In the genomic region with DNA sequence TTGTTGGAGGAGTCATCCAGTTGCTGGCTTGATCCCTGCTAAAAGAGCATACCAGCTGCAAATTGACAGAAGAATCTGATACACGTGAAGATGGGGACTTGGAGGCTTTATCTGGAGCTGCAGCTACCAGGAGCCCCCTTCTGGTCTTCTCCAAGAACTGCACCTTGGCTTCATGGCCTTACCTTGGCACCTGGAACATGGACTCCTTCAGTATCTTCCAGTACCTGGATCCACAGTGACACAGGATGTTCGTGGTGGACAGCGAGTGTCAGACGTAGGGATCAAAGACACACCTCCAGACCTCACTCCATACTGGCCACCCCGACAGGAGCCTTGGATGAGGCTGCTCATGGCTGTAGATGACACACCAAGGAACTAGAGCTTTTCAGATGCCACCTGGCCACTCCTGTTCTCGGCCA, we compare ENCODE assay signal across 8 cellular contexts. TPM values are rescaled to one million over a fixed set of nuclear protein-coding genes. Genes with fewer than 3 reads are reported as not detected.
A peak's percentile ranks its signal among the peaks of the same experiment; 100 is the strongest.
DNase-seq lines count a peak whose midpoint lies in the region; ATAC-seq and TF ChIP-seq lines count a peak whose summit lies in the region.

No MANE protein-coding gene starts in this region.

- POLR2A ChIA-PET in AG04450 (lab: Yijun Ruan, JAX): interaction anchor here (0.7 kb wide), 1 partner anchor 77 kb away, joined by 3 read pairs; no protein-coding TSS in a partner anchor

- H3K27me3 ChIP-seq in AG04450 (ENCODE audit: control insufficient read depth, insufficient read depth, low read length) (no peaks in the 10 kb centered on the region), GM23248 (replicated peaks; ENCODE audit: insufficient read depth) (no peaks in the 10 kb centered on the region)

- 10 to 13% methylated on average over 6 of the region's 6 CpGs for WGBS in GM23248 (ENCODE audit: low coverage in 1 of 2, low lambda C conversion rate in 2 of 2, missing lambda C conversion rate in 2 of 2), 2 experiments

- H3K4me2 ChIP-seq in GM23248 (ENCODE audit: unreplicated experiment): no peak overlapping the region

- intact Hi-C loops in left colon (cut with DNase I, micrococcal nuclease): loop anchor here in 1 of 2 donors (2.0 kb wide), 1 partner anchor 77 kb away; no protein-coding TSS in a partner anchor

- H3K27ac ChIP-seq in AG04450 (ENCODE audit: low read depth, low read length): no peak overlapping the region
- no peak overlapping the region for H3K27ac ChIP-seq in GM23248

- no peaks in the 10 kb centered on the region for H4K20me1 ChIP-seq in GM23248 (ENCODE audit: insufficient read depth)

- in situ Hi-C loops in GM23248 (cut with MboI): loop anchor here (10.0 kb wide), 1 partner anchor 81 kb away; no protein-coding TSS in a partner anchor

- peak; percentile 95 for ATAC-seq in left colon
- ATAC-seq in HG02852 (IDR thresholded peaks at IDR 0.05; ENCODE audit: unreplicated experiment): no peak

- H3K9me3 ChIP-seq in AG04450 (ENCODE audit: control insufficient read depth, insufficient read depth, low read length) (peaks cover 7% of the 10 kb centered on the region; the same call in 1 of the 2 replicates), GM23248 (ENCODE audit: low read depth) (peaks cover 3% of the 10 kb centered on the region)

- no peaks in the 10 kb centered on the region for H3K36me3 ChIP-seq in GM23248 (ENCODE audit: low read depth)

- no peak overlapping the region for H3K9ac ChIP-seq in GM23248

- H3K4me1 ChIP-seq in GM23248 (ENCODE audit: insufficient read depth): no peaks in the 10 kb centered on the region

- no peaks in the 10 kb centered on the region for H3K79me2 ChIP-seq in GM23248 (ENCODE audit: insufficient read depth)

- CTCF ChIA-PET in AG04450 (lab: Charles Lee): interaction anchor here (0.6 to 7.6 kb wide), 34 partner anchors 9 to 738 kb away, joined by 3 to 158 read pairs (median 4); a partner anchor contains a TSS

- H3K4me3 ChIP-seq in AG04450 (ENCODE audit: low read depth, low read length) (no peak overlapping the region), GM23248 (no peak overlapping the region), WI38 (ENCODE audit: low read depth, low read length) (no peak overlapping the region), cardiac fibroblast (replicated peaks in 1 of 2; ENCODE audit: low read depth in 2 of 2, low read length in 2 of 2) (no peak overlapping the region)

- peaks cover 10% of the 10 kb centered on the region for H3F3A ChIP-seq in GM23248 (ENCODE audit: insufficient read depth)

- peak; percentile 48 for DNase-seq in AG04450 (ENCODE audit: low read depth, low spot score)
- peak; percentile 89 for DNase-seq in GM23248
- DNase-seq in NCI-H2227 treated with DMSO at 0.1 percent for 48 hours (lab: John Stamatoyannopoulos, UW): peak; percentile 18
- peak; percentile 85 to 86 for DNase-seq in cardiac fibroblast (ENCODE audit: low read depth in 2 of 2)
- peak; percentile 52 to 61 for DNase-seq in left colon
- peak; percentile 22 to 45 (median 43) for DNase-seq in stimulated activated CD4-positive, alpha-beta T cell treated with anti-CD3 and anti-CD28 coated beads, TNF-alpha, amount 100 ng/mL, for 24 hours (ENCODE audit: low read depth in 3 of 3)

- peak; percentile 98 for TF ChIP-seq CTCF in AG04450 (IDR thresholded peaks at IDR 0.05; ENCODE audit: low read depth, low read length)
- peak; percentile 97 for TF ChIP-seq CTCF in WI38 (IDR thresholded peaks at IDR 0.05; ENCODE audit: low read depth, low read length)
- peak; percentile 97 for TF ChIP-seq CTCF in cardiac fibroblast (IDR thresholded peaks at IDR 0.05; ENCODE audit: low read depth, low read length)

- no peak overlapping the region for H2AFZ ChIP-seq in GM23248

- H3K9me2 ChIP-seq in GM23248 (ENCODE audit: insufficient read depth): no peaks in the 10 kb centered on the region

RNA-seq across cellular contexts. Expression of a gene that starts 9.9 kb away (rescaled TPM):
- not detected in 2 replicates for polyA plus RNA-seq in AG04450 (2011; rRNA removed)
- polyA minus RNA-seq in AG04450 (2011; rRNA and poly(A)+ RNA removed): not detected in 2 replicates
- total RNA-seq in GM23248 (2014; rRNA removed; shearing (Covaris generic)): not detected in 2 replicates
- polyA plus RNA-seq in GM23248 (2016; fragmentation: Nextera tagmentation; extraction: Ambion mirVana): not detected in 2 replicates
- not detected for total RNA-seq in left colon

RNA-seq across cellular contexts. Expression of a gene that starts 15.3 kb away (rescaled TPM):
- 2.7 and 2.9 TPM in 2 replicates for polyA plus RNA-seq in AG04450 (2011; rRNA removed)
- polyA minus RNA-seq in AG04450 (2011; rRNA and poly(A)+ RNA removed): 7.3 and 9.8 TPM in 2 replicates
- total RNA-seq in GM23248 (2014; rRNA removed; shearing (Covaris generic)): 10.2 and 13.1 TPM in 2 replicates
- 11.3 and 11.7 TPM in 2 replicates for polyA plus RNA-seq in GM23248 (2016; fragmentation: Nextera tagmentation; extraction: Ambion mirVana)
- total RNA-seq in left colon: 1 to 10 TPM; 6.6 to 8.5 TPM

Comparison
In these comparisons a context has a peak if more than half of its experiments do, and no peak if none do; other contexts are left out.
1. DNase-seq: peak in every context shown above with its lines; median percentile 89 in GM23248; 86 in cardiac fibroblast; 56 in left colon; 48 in AG04450; 43 in stimulated activated CD4-positive, alpha-beta T cell treated with anti-CD3 and anti-CD28 coated beads, TNF-alpha, amount 100 ng/mL, for 24 hours; 18 in NCI-H2227 treated with DMSO at 0.1 percent for 48 hours.